Comparison of ENCODE assay signal across 8 cellular contexts in the genomic region with DNA sequence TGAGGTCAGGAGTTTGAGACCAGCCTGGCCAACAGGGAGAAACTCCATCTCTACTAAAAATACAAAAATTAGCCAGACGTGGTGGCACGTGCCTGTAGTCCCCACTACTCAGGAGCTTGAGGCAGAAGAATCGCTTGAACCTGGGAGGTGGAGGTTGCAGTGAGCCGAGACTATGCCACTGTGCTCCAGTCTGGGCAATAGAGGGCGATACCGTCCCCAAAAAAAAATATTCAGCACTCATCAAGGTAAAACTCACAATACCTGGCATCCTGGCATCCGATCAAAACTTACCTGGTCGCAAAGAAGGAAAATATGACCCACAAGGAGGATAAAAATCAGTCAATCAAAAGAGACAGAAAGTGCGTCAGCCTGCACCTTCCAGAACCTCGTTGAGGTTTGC. TPM values are rescaled to one million over a fixed set of nuclear protein-coding genes. Genes with fewer than 3 reads are reported as not detected.
DNase-seq lines count a peak whose midpoint lies in the region; ATAC-seq, FAIRE-seq and TF ChIP-seq lines count a peak whose summit lies in the region.
"Not testable (repeated sequence)": the region's sequence is repeated elsewhere in the genome, so short reads cannot be mapped to it uniquely, and the experiment has no call there.
"Had no signal": no experiment of that assay in that cellular context is flagged by ENCODE, and none has a peak within 500 bp of the region (broad histone marks: within the 10 kb centered on the region; RNA-seq: fewer than 3 reads in every experiment).

No MANE protein-coding gene starts in this region.

- H3K9me3 ChIP-seq in H9 (ENCODE audit: control insufficient read depth, low read depth, low read length); PC-9 (ENCODE audit: insufficient read depth, low read depth); GM12878 (replicated peaks; ENCODE audit: control insufficient read depth, insufficient read depth, low read length); endodermal cell (ENCODE audit: control insufficient read depth, low read length); HepG2 (ENCODE audit: low read length): not testable (repeated sequence)

- H3K18ac ChIP-seq in H9 (ENCODE audit: insufficient read length, low read depth, low read length) = not testable (repeated sequence)

- not testable (repeated sequence) for H3K23ac ChIP-seq in H9 (ENCODE audit: insufficient read length, low read depth, low read length)

- H4K20me1 ChIP-seq in H9 (ENCODE audit: control insufficient read depth, insufficient read depth, insufficient read length); PC-9 (ENCODE audit: insufficient read depth); GM12878 (ENCODE audit: control insufficient read depth, insufficient read depth); HepG2 (ENCODE audit: insufficient read depth, low read length): not testable (repeated sequence)

- not testable (repeated sequence) for H3K27ac Mint-ChIP-seq in H9, endodermal cell

- H3F3A ChIP-seq in PC-9 (ENCODE audit: insufficient read depth, low read depth) = not testable (repeated sequence)

- not testable (repeated sequence) for H3K4me1 Mint-ChIP-seq in H9, endodermal cell

- H3K79me1 ChIP-seq in H9 (ENCODE audit: insufficient read depth, low read depth, low read length, poor library complexity, severe bottlenecking) = not testable (repeated sequence)

- not testable (repeated sequence) for H3K36me3 Mint-ChIP-seq in H9 (ENCODE audit: insufficient read depth in 1 of 3, low read depth in 3 of 3); endodermal cell (ENCODE audit: low read depth)

- H3T11ph ChIP-seq in H9 (ENCODE audit: low read length) = not testable (repeated sequence)

- ATAC-seq in GM12878 (peak; percentile 52), HepG2 (peak; percentile 68)

- CTCF ChIA-PET in PC-9 (lab: Charles Lee); HepG2 (lab: Yijun Ruan, JAX; ENCODE audit: low intra/inter-chr PET ratio, low total read pairs): not testable (repeated sequence)
- CTCF ChIA-PET in GM12878 (lab: Yijun Ruan, JAX) = interaction anchor here (0.9 to 1.2 kb wide), 3 partner anchors 12 to 39 kb away, joined by 3 to 4 read pairs (median 4); no protein-coding TSS in a partner anchor

- not testable (repeated sequence) for H2BK15ac ChIP-seq in H9 (ENCODE audit: low read depth, low read length)

- not testable (repeated sequence) for DNase-seq in GM06990 (ENCODE audit: extremely low read depth, insufficient read length); H9; NB4 (ENCODE audit: low read depth); GM12878 (ENCODE audit: low read depth, low spot score); endodermal cell; HepG2 (ENCODE audit: low spot score)
- DNase-seq in PC-9 = peak in 1 of 2 experiments; percentile 15

- WGBS in H9 (ENCODE audit: extremely low coverage, insufficient read length, low lambda C conversion rate) = no CpG with 5 or more reads among the region's 10 CpGs
- 41% methylated on average over 10 of the region's 10 CpGs for WGBS in GM12878 (ENCODE audit: insufficient coverage, insufficient replicate concordance, low lambda C conversion rate, missing lambda C conversion rate)
- 67 to 85% methylated on average over 5 to 10 of the region's 10 CpGs for WGBS in endodermal cell (ENCODE audit: insufficient coverage in 1 of 2, insufficient read length in 1 of 2), 2 experiments
- WGBS in HepG2 (ENCODE audit: low lambda C conversion rate) = 14% methylated on average over 10 of the region's 10 CpGs

- H3K27me3 ChIP-seq in GM06990 (replicated peaks; ENCODE audit: control insufficient read depth, insufficient read depth, low read length); H9 (ENCODE audit: insufficient read depth, low read length); PC-9 (ENCODE audit: insufficient read depth, low read depth); GM12878 (replicated peaks in 1 of 2; ENCODE audit: control insufficient read depth in 2 of 2, insufficient read depth in 2 of 2, low read length in 1 of 2); endodermal cell (ENCODE audit: control insufficient read depth, insufficient read depth, low read length, poor library complexity, severe bottlenecking); HepG2 (ENCODE audit: control insufficient read depth in 1 of 2, insufficient read depth in 2 of 2, low read length in 2 of 2): not testable (repeated sequence)

- H3K4ac ChIP-seq in H9 (ENCODE audit: low read depth, low read length) = not testable (repeated sequence)

- H3K4me3 ChIP-seq in GM06990 (replicated peaks; ENCODE audit: low read depth, low read length); NB4 (ENCODE audit: low read depth, low read length); PC-9; GM12878; endodermal cell (ENCODE audit: low read length); HepG2 (replicated peaks in 1 of 3; ENCODE audit: insufficient read depth in 1 of 3, low read depth in 2 of 3, low read length in 3 of 3): not testable (repeated sequence)

- in situ Hi-C loops in GM12878 (cut with MboI); HepG2 (cut with HindIII; ENCODE audit: extremely low pct_ligation_motif_present, low pct_unique_long_range_greater_than_20kb): not testable (repeated sequence)

- H2BK12ac ChIP-seq in H9 (ENCODE audit: insufficient read length, low read depth, low read length) = not testable (repeated sequence)

- POLR2A ChIA-PET in PC-9 (lab: Charles Lee; ENCODE audit: unreplicated experiment); GM12878 (lab: Charles Lee); HepG2 (lab: Yijun Ruan, JAX): not testable (repeated sequence)

- not testable (repeated sequence) for H3K9me2 ChIP-seq in PC-9 (ENCODE audit: insufficient read depth)

- not testable (repeated sequence) for H3K14ac ChIP-seq in H9 (ENCODE audit: insufficient read depth, low read length)

- not testable (repeated sequence) for H3K27ac ChIP-seq in H9 (ENCODE audit: insufficient read length, low read depth, low read length); PC-9; GM12878 (ENCODE audit: control insufficient read depth, insufficient read depth); endodermal cell (ENCODE audit: low read depth, low read length); HepG2 (ENCODE audit: extremely low read length, insufficient read depth, low read length)

- H3K4me2 ChIP-seq in H9 (ENCODE audit: insufficient read depth, insufficient read length, low read length); PC-9; GM12878 (ENCODE audit: control insufficient read depth, insufficient read depth); HepG2 (ENCODE audit: low read depth, low read length): not testable (repeated sequence)

- H4K5ac ChIP-seq in H9 (ENCODE audit: insufficient read length, low read depth, low read length) = not testable (repeated sequence)

- not testable (repeated sequence) for H4K91ac ChIP-seq in H9 (ENCODE audit: insufficient read length, low read depth, low read length)

- TF ChIP-seq RAD21 in GM12878 (IDR thresholded peaks at IDR 0.05; ENCODE audit: insufficient read depth, low read depth, low read length) = 0 out of 2 replicates have a peak, but pooled peaks have one; percentile 9
- TF ChIP-seq RAD21 in HepG2 (CRISPR knock-in tag; IDR thresholded peaks at IDR 0.05) = not testable (repeated sequence)

- not testable (repeated sequence) for H3K56ac ChIP-seq in H9 (ENCODE audit: insufficient read length, low read depth, low read length)

- not testable (repeated sequence) for TF ChIP-seq POLR2A in NB4 (IDR thresholded peaks at IDR 0.05; ENCODE audit: extremely low read depth, insufficient read length); GM12878 (IDR thresholded peaks at IDR 0.05; ENCODE audit: low read depth, low read length); HepG2 (IDR thresholded peaks at IDR 0.05; ENCODE audit: insufficient read depth in 1 of 2, low read depth in 2 of 2, low read length in 2 of 2)

- peak; percentile 24 for TF ChIP-seq CTCF in GM06990 (IDR thresholded peaks at IDR 0.05; ENCODE audit: insufficient read depth, low read length, poor library complexity, severe bottlenecking)
- peak; percentile 58 for TF ChIP-seq CTCF in H9 (conservative IDR thresholded peaks at IDR 0.05)
- peak; percentile 26 for TF ChIP-seq CTCF in NB4 (IDR thresholded peaks at IDR 0.05; ENCODE audit: low read depth, low read length)
- peak; percentile 45; the same call in 1 of the 2 replicates for TF ChIP-seq CTCF in PC-9 (conservative IDR thresholded peaks at IDR 0.05)
- TF ChIP-seq CTCF in GM12878 (IDR thresholded peaks at IDR 0.05 in 2 of 3, conservative IDR thresholded peaks at IDR 0.05 in 1 of 3; ENCODE audit: control insufficient read depth in 2 of 3, extremely low read depth in 1 of 3, insufficient read depth in 1 of 3, low read depth in 3 of 3, low read length in 3 of 3) = peak in 2 of 3 experiments; percentile 22 to 23; a peak in 2 of 6 replicates
- peak; percentile 63 for TF ChIP-seq CTCF in endodermal cell (conservative IDR thresholded peaks at IDR 0.05)
- peak; percentile 36 for TF ChIP-seq CTCF in HepG2 (CRISPR knock-in tag; IDR thresholded peaks at IDR 0.05)

- not testable (repeated sequence) for H2BK20ac ChIP-seq in H9 (ENCODE audit: low read depth, low read length, poor library complexity, severe bottlenecking)

- BruUV-seq in PC-9 (replicated peaks; lab: Mats Ljungman, UMichigan); GM12878 (replicated peaks; lab: Mats Ljungman, UMichigan); HepG2 (replicated peaks; lab: Mats Ljungman, UMichigan): not testable (repeated sequence)

- RAD21 ChIA-PET in GM12878 (lab: Charles Lee; ENCODE audit: unreplicated experiment) = not testable (repeated sequence)

- H2AK5ac ChIP-seq in H9 (ENCODE audit: insufficient read length, low read length) = not testable (repeated sequence)

- H2BK5ac ChIP-seq in H9 (ENCODE audit: insufficient read length, low read length) = not testable (repeated sequence)

- FAIRE-seq in GM12878 (lab: Jason Lieb, UNC); HepG2 (lab: Jason Lieb, UNC): not testable (repeated sequence)

- H3K79me2 ChIP-seq in H9 (ENCODE audit: insufficient read depth, low read length); PC-9 (ENCODE audit: low read depth); GM12878 (ENCODE audit: control insufficient read depth, insufficient read depth, low read length); HepG2 (ENCODE audit: insufficient read depth, low read length): not testable (repeated sequence)

- H3K27me3 Mint-ChIP-seq in H9 (ENCODE audit: low read depth); endodermal cell (ENCODE audit: insufficient read depth): not testable (repeated sequence)

- H2BK120ac ChIP-seq in H9 (ENCODE audit: low read depth, low read length, poor library complexity, severe bottlenecking) = not testable (repeated sequence)

- not testable (repeated sequence) for H2AFZ ChIP-seq in H9 (ENCODE audit: low read length); PC-9; GM12878 (ENCODE audit: control insufficient read depth, low read depth, low read length); HepG2 (ENCODE audit: low read length)

- SMC1A ChIA-PET in GM12878 (lab: Charles Lee; ENCODE audit: uncharacterized antibody, unreplicated experiment) = not testable (repeated sequence)

- TF ChIP-seq EP300 in GM12878 (IDR thresholded peaks at IDR 0.05; ENCODE audit: borderline replicate concordance in 1 of 2, control insufficient read depth in 1 of 2, low read depth in 2 of 2, low read length in 2 of 2); HepG2 (IDR thresholded peaks at IDR 0.05; ENCODE audit: low read depth in 2 of 2, low read length in 2 of 2); HepG2 (CRISPR knock-in tag; IDR thresholded peaks at IDR 0.05; ENCODE audit: borderline replicate concordance): not testable (repeated sequence)

- intact Hi-C loops in PC-9 (cut with micrococcal nuclease; ENCODE audit: unreplicated experiment); HepG2 (cut with micrococcal nuclease; ENCODE audit: unreplicated experiment): not testable (repeated sequence)
- intact Hi-C loops in GM12878 (cut with micrococcal nuclease; ENCODE audit: unreplicated experiment) = loop anchor here (1.0 kb wide), 1 partner anchor 42 kb away; no protein-coding TSS in a partner anchor

- H3K4me3 Mint-ChIP-seq in H9, endodermal cell: not testable (repeated sequence)

- H4K8ac ChIP-seq in H9 (replicated peaks; ENCODE audit: insufficient read length, low read depth, low read length) = not testable (repeated sequence)

- H3K9me3 Mint-ChIP-seq in H9, endodermal cell: not testable (repeated sequence)

- not testable (repeated sequence) for H3K9ac ChIP-seq in H9 (ENCODE audit: extremely low read depth, insufficient read length, low read length); GM12878 (ENCODE audit: control insufficient read depth, insufficient read depth, low read length); endodermal cell (ENCODE audit: extremely low read depth, low read length, poor library complexity, severe bottlenecking); HepG2 (ENCODE audit: insufficient read depth, low read depth, low read length)

- not testable (repeated sequence) for H3K4me1 ChIP-seq in H9 (ENCODE audit: insufficient read depth, low read length); PC-9 (replicated peaks; ENCODE audit: insufficient read depth); endodermal cell (ENCODE audit: control insufficient read depth, insufficient read depth, low read length); HepG2 (ENCODE audit: insufficient read depth, low read length)
- H3K4me1 ChIP-seq in GM12878 (ENCODE audit: control insufficient read depth, insufficient read depth, low read length) = peaks cover 12% of the 10 kb centered on the region

- not testable (repeated sequence) for H3K23me2 ChIP-seq in H9 (ENCODE audit: insufficient read length, low read depth, low read length, poor library complexity, severe bottlenecking)

- not testable (repeated sequence) for H3K36me3 ChIP-seq in GM06990 (ENCODE audit: control insufficient read depth, insufficient read depth, low read length); PC-9 (ENCODE audit: low read depth); GM12878 (ENCODE audit: control insufficient read depth in 2 of 2, insufficient read depth in 2 of 2, low read length in 1 of 2); endodermal cell (ENCODE audit: control insufficient read depth, insufficient read depth, low read length); HepG2 (replicated peaks in 1 of 2; ENCODE audit: control insufficient read depth in 1 of 2, insufficient read depth in 2 of 2, low read length in 2 of 2)

RNA-seq across cellular contexts. Expression of gene NPM1, which starts 16.8 kb away (rescaled TPM):
- total RNA-seq in H9 (2021) (3,020 and 3,122 TPM in 2 replicates), PC-9 (2021) (2,285 and 2,364 TPM in 2 replicates), GM12878 (2014; rRNA removed) (2,837 and 2,926 TPM in 2 replicates), GM12878 (2014; rRNA removed; fragmentation: Illumina TruSeq; extraction: Trizol) (5,396 and 5,466 TPM in 2 replicates), GM12878 (2021) (2,607 and 2,609 TPM in 2 replicates), endodermal cell (1,000 to 10,000 TPM; 1,997 to 2,127 TPM), HepG2 (2016; rRNA removed; fragmentation: Illumina TruSeq; extraction: Trizol) (3,353 and 5,553 TPM in 2 replicates)
- 425 and 430 TPM in 2 replicates for total RNA-seq in GM12878 (2013; cell fraction: nucleolus; rRNA removed)
- 1,342 TPM for polyA plus RNA-seq in GM12878 (2011; ENCODE audit: low read depth)
- polyA plus RNA-seq in GM12878 (2011; rRNA removed) (2,896 and 3,056 TPM in 2 replicates), GM12878 (2014; fragmentation: Illumina TruSeq; extraction: Trizol) (4,943 and 8,358 TPM in 2 replicates), GM12878 (2014; fragmentation: Nextera tagmentation; extraction: Ambion mirVana) (1,000 to 10,000 TPM; 3,742 to 5,105 TPM), GM12878 (2014; rRNA removed) (2,295 and 2,497 TPM in 2 replicates), GM12878 (2016; fragmentation: Nextera tagmentation; extraction: Ambion mirVana) (1,000 to 10,000 TPM; 1,843 to 2,046 TPM), HepG2 (2011; rRNA removed) (1,684 and 2,047 TPM in 2 replicates)
- 3,501 and 4,381 TPM in 2 replicates for polyA plus RNA-seq in GM12878 (2011; cell fraction: cytosol; rRNA removed)
- polyA plus RNA-seq in GM12878 (2011; cell fraction: nucleus; rRNA removed) = 735 and 1,933 TPM in 2 replicates
- polyA plus RNA-seq in GM12878 (2012) = 4,384 and 5,105 TPM in 2 replicates
- 1,162 and 2,005 TPM in 2 replicates for polyA minus RNA-seq in GM12878 (2011; rRNA and poly(A)+ RNA removed)
- 2,291 and 2,774 TPM in 2 replicates for polyA minus RNA-seq in GM12878 (2011; cell fraction: cytosol; rRNA and poly(A)+ RNA removed)
- polyA minus RNA-seq in GM12878 (2011; cell fraction: nucleus; rRNA and poly(A)+ RNA removed) = 272 and 485 TPM in 2 replicates
- polyA plus RNA-seq in endodermal cell (2013, experiment 1 of 2) = 2,680 TPM
- 2,415 TPM for polyA plus RNA-seq in endodermal cell (2013, experiment 2 of 2)
- 762 and 941 TPM in 2 replicates for total RNA-seq in HepG2 (2016; cell fraction: cytosol; rRNA removed; fragmentation: Illumina TruSeq; extraction: Trizol; ENCODE audit: low read depth)
- total RNA-seq in HepG2 (2016; cell fraction: insoluble cytoplasmic fraction; rRNA removed; fragmentation: Illumina TruSeq; extraction: Trizol) = 3,423 and 5,528 TPM in 2 replicates
- 1,613 and 2,053 TPM in 2 replicates for total RNA-seq in HepG2 (2016; cell fraction: membrane; rRNA removed; fragmentation: Illumina TruSeq; extraction: Trizol)
- 1,233 and 1,301 TPM in 2 replicates for total RNA-seq in HepG2 (2016; cell fraction: nucleus; rRNA removed; fragmentation: Illumina TruSeq; extraction: Trizol)
- 2,726 and 4,334 TPM in 2 replicates for polyA plus RNA-seq in HepG2 (2011; cell fraction: cytosol; rRNA removed)
- polyA plus RNA-seq in HepG2 (2011; cell fraction: nucleus; rRNA removed) = 901 and 998 TPM in 2 replicates
- polyA plus RNA-seq in HepG2 (2012) = 3,095 and 3,791 TPM in 2 replicates
- 990 and 1,054 TPM in 2 replicates for polyA plus RNA-seq in HepG2 (2016; cell fraction: cytosol; fragmentation: Illumina TruSeq; extraction: Trizol; ENCODE audit: low read depth)
- polyA plus RNA-seq in HepG2 (2016; cell fraction: insoluble cytoplasmic fraction; fragmentation: Illumina TruSeq; extraction: Trizol; ENCODE audit: low read depth) = 5,889 and 6,211 TPM in 2 replicates
- 1,669 and 1,931 TPM in 2 replicates for polyA plus RNA-seq in HepG2 (2016; cell fraction: membrane; fragmentation: Illumina TruSeq; extraction: Trizol; ENCODE audit: low read depth)
- polyA plus RNA-seq in HepG2 (2016; cell fraction: nucleus; fragmentation: Illumina TruSeq; extraction: Trizol; ENCODE audit: insufficient read depth, low read depth) = 1,818 and 1,822 TPM in 2 replicates
- polyA minus RNA-seq in HepG2 (2011; rRNA and poly(A)+ RNA removed; ENCODE audit: low replicate concordance) = 1,398 and 1,793 TPM in 2 replicates
- 3,161 and 4,136 TPM in 2 replicates for polyA minus RNA-seq in HepG2 (2011; cell fraction: cytosol; rRNA and poly(A)+ RNA removed)
- 529 and 590 TPM in 2 replicates for polyA minus RNA-seq in HepG2 (2011; cell fraction: nucleus; rRNA and poly(A)+ RNA removed)

RNA-seq across cellular contexts. Expression of gene FGF18, which starts 48.6 kb away (rescaled TPM):
- 0.94 and 1.3 TPM in 2 replicates for total RNA-seq in H9 (2021)
- 0.52 and 1.1 TPM in 2 replicates for total RNA-seq in PC-9 (2021)
- not detected in 2 replicates for total RNA-seq in GM12878 (2013; cell fraction: nucleolus; rRNA removed)
- 0.06 and 0.11 TPM in 2 replicates for total RNA-seq in GM12878 (2014; rRNA removed)
- total RNA-seq in GM12878 (2014; rRNA removed; fragmentation: Illumina TruSeq; extraction: Trizol) = 0.04 TPM in 1 of 2 replicates, not detected in the other
- not detected in 2 replicates for total RNA-seq in GM12878 (2021)
- polyA plus RNA-seq in GM12878 (2011; ENCODE audit: low read depth) = not detected
- polyA plus RNA-seq in GM12878 (2011; rRNA removed) = 0.03 TPM in 1 of 2 replicates, not detected in the other
- 0.03 TPM in 1 of 2 replicates, not detected in the other for polyA plus RNA-seq in GM12878 (2011; cell fraction: cytosol; rRNA removed)
- polyA plus RNA-seq in GM12878 (2011; cell fraction: nucleus; rRNA removed) = 0.09 TPM in 2 replicates
- polyA plus RNA-seq in GM12878 (2012) = 0.07 TPM in 1 of 2 replicates, not detected in the other
- polyA plus RNA-seq in GM12878 (2014; fragmentation: Illumina TruSeq; extraction: Trizol) = not detected in 2 replicates
- polyA plus RNA-seq in GM12878 (2014; fragmentation: Nextera tagmentation; extraction: Ambion mirVana) = not detected
- polyA plus RNA-seq in GM12878 (2014; rRNA removed) = 0.09 TPM in 1 of 2 replicates, not detected in the other
- polyA plus RNA-seq in GM12878 (2016; fragmentation: Nextera tagmentation; extraction: Ambion mirVana) = under 1 TPM in 1 of 2 experiments, not detected in 1; 0.10 TPM
- polyA minus RNA-seq in GM12878 (2011; rRNA and poly(A)+ RNA removed) = not detected in 2 replicates
- not detected in 2 replicates for polyA minus RNA-seq in GM12878 (2011; cell fraction: cytosol; rRNA and poly(A)+ RNA removed)
- polyA minus RNA-seq in GM12878 (2011; cell fraction: nucleus; rRNA and poly(A)+ RNA removed) = not detected in 2 replicates
- total RNA-seq in endodermal cell = under 1 TPM; 0.44 to 0.57 TPM
- polyA plus RNA-seq in endodermal cell (2013, experiment 1 of 2) = 3.8 TPM
- polyA plus RNA-seq in endodermal cell (2013, experiment 2 of 2) = 3.6 TPM
- total RNA-seq in HepG2 (2016; rRNA removed; fragmentation: Illumina TruSeq; extraction: Trizol) = not detected in 2 replicates
- not detected in 2 replicates for total RNA-seq in HepG2 (2016; cell fraction: cytosol; rRNA removed; fragmentation: Illumina TruSeq; extraction: Trizol; ENCODE audit: low read depth)
- not detected in 2 replicates for total RNA-seq in HepG2 (2016; cell fraction: insoluble cytoplasmic fraction; rRNA removed; fragmentation: Illumina TruSeq; extraction: Trizol)
- not detected in 2 replicates for total RNA-seq in HepG2 (2016; cell fraction: membrane; rRNA removed; fragmentation: Illumina TruSeq; extraction: Trizol)
- total RNA-seq in HepG2 (2016; cell fraction: nucleus; rRNA removed; fragmentation: Illumina TruSeq; extraction: Trizol) = not detected in 2 replicates
- 0.04 TPM in 1 of 2 replicates, not detected in the other for polyA plus RNA-seq in HepG2 (2011; rRNA removed)
- not detected in 2 replicates for polyA plus RNA-seq in HepG2 (2011; cell fraction: cytosol; rRNA removed)
- 0.05 and 0.24 TPM in 2 replicates for polyA plus RNA-seq in HepG2 (2011; cell fraction: nucleus; rRNA removed)
- polyA plus RNA-seq in HepG2 (2012) = 0.08 TPM in 1 of 2 replicates, not detected in the other
- polyA plus RNA-seq in HepG2 (2016; cell fraction: cytosol; fragmentation: Illumina TruSeq; extraction: Trizol; ENCODE audit: low read depth) = 0.06 TPM in 1 of 2 replicates, not detected in the other
- polyA plus RNA-seq in HepG2 (2016; cell fraction: insoluble cytoplasmic fraction; fragmentation: Illumina TruSeq; extraction: Trizol; ENCODE audit: low read depth) = not detected in 2 replicates
- 0.09 TPM in 1 of 2 replicates, not detected in the other for polyA plus RNA-seq in HepG2 (2016; cell fraction: membrane; fragmentation: Illumina TruSeq; extraction: Trizol; ENCODE audit: low read depth)
- not detected in 2 replicates for polyA plus RNA-seq in HepG2 (2016; cell fraction: nucleus; fragmentation: Illumina TruSeq; extraction: Trizol; ENCODE audit: insufficient read depth, low read depth)
- not detected in 2 replicates for polyA minus RNA-seq in HepG2 (2011; rRNA and poly(A)+ RNA removed; ENCODE audit: low replicate concordance)
- polyA minus RNA-seq in HepG2 (2011; cell fraction: cytosol; rRNA and poly(A)+ RNA removed) = not detected in 2 replicates
- polyA minus RNA-seq in HepG2 (2011; cell fraction: nucleus; rRNA and poly(A)+ RNA removed) = not detected in 2 replicates
- total RNA-seq: H4 had no signal
